ENCODE assay signal across 23 cellular contexts in the genomic region with DNA sequence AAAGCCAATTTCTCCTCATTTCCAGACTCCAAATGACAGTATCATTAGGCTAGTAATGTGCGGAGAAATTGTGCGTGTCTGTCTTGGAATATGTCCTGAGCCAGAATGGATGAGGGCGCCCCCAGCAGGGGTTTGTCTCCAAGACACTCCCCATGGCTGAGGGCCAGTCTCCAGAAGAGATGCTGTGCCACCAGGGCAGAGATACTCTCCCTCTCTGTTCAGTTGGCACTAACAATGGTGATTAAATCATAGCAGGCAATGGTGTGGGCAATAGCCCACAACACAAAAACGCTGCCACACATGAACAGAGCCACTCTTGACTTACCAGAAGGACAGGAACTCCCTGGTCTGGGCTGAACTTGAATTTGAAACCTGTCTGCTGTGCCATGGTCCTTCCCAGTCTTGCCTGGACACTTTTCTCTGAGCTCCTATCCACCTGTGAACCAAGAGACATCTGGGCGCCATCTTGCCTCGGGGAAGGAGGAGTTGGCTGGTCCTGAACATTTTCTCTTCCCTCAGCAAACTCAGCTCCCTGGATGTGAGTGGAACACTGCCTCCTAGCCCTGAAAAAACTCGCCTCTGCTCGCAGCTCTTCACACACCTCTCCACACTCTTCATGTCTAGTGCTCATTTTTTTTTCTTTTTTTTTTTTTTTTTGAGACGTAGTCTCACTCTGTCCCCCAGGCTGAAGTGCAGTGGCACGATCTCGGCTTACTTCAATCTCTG. TPM values are rescaled to one million over a fixed set of nuclear protein-coding genes. Genes with fewer than 3 reads are reported as not detected.
DNase-seq lines count a peak whose midpoint lies in the region; ATAC-seq, FAIRE-seq and TF ChIP-seq lines count a peak whose summit lies in the region.
"Had no signal": no experiment of that assay in that cellular context is flagged by ENCODE, and none has a peak within 500 bp of the region (broad histone marks: within the 10 kb centered on the region; RNA-seq: fewer than 3 reads in every experiment).

No MANE protein-coding gene starts in this region.

- TF ChIP-seq CTCF in K562 (IDR thresholded peaks at IDR 0.05 in 2 of 3, conservative IDR thresholded peaks at IDR 0.05 in 1 of 3; ENCODE audit: insufficient read depth in 2 of 3, low read depth in 1 of 3, low read length in 3 of 3) (peak in 2 of 3 experiments; percentile 39 to 40; a peak in 4 of 6 replicates), esophagus muscularis mucosa (IDR thresholded peaks at IDR 0.05) (no peak)

- H3K9me3 ChIP-seq in BLaER1 (no peaks in the 10 kb centered on the region), K562 (replicated peaks; ENCODE audit: control insufficient read depth, insufficient read depth, low read depth, low read length) (no peaks in the 10 kb centered on the region), esophagus muscularis mucosa (no peaks in the 10 kb centered on the region)
- H3K9me3 ChIP-seq: HAP-1, SJSA1 had no signal

- DNase-seq in activated CD4-positive, alpha-beta T cell treated with anti-CD3 and anti-CD28 coated beads, Interleukin-2, amount 10 ng/mL, durations not matched to agents 24 days and 14 days = no peak
- no peak for DNase-seq in activated CD4-positive, alpha-beta T cell treated with anti-CD3 and anti-CD28 coated beads for 48 hours
- DNase-seq in K562 (ENCODE audit: extremely low read depth in 1 of 4, low spot score in 3 of 4) (peak in 2 of 4 experiments; percentile 54 to 63), DMS 273 (lab: John Stamatoyannopoulos, UW; ENCODE audit: unreplicated experiment) (no peak), esophagus muscularis mucosa (ENCODE audit: extremely low spot score) (no peak)
- no peak for DNase-seq in stimulated activated effector memory CD8-positive, alpha-beta T cell treated with anti-CD3 and anti-CD28 coated beads, Interleukin-12 subunit alpha, Interleukin-12 subunit beta, amount 100 ng/mL, for 72 hours (ENCODE audit: low spot score in 2 of 2)
- DNase-seq: Calu3; KG1; MM.1S; NCI-H2029; NCI-H2171; NCI-H226; NCI-H524; NCI-H748 treated with DMSO at 0.1 percent for 48 hours; NK-92 treated with Interleukin-12 subunit alpha and Interleukin-12 subunit beta, amount 100 ng/mL, for 24 hours; PC-9; T-helper 1 cell had no signal

- peak overlapping the region; percentile 20 for H3K27ac Mint-ChIP-seq in activated CD4-positive, alpha-beta T cell treated with anti-CD3 and anti-CD28 coated beads, Interleukin-2, amount 10 ng/mL, durations not matched to agents 24 days and 14 days
- H3K27ac Mint-ChIP-seq in stimulated activated effector memory CD8-positive, alpha-beta T cell treated with anti-CD3 and anti-CD28 coated beads, Interleukin-12 subunit alpha, Interleukin-12 subunit beta, amount 100 ng/mL, for 72 hours = no peak overlapping the region
- H3K27ac Mint-ChIP-seq: GM23338 had no signal

- H3K4me1 Mint-ChIP-seq in activated CD4-positive, alpha-beta T cell treated with anti-CD3 and anti-CD28 coated beads, Interleukin-2, amount 10 ng/mL, durations not matched to agents 24 days and 14 days = peaks cover 7% of the 10 kb centered on the region
- peaks cover 19% of the 10 kb centered on the region for H3K4me1 Mint-ChIP-seq in stimulated activated effector memory CD8-positive, alpha-beta T cell treated with anti-CD3 and anti-CD28 coated beads, Interleukin-12 subunit alpha, Interleukin-12 subunit beta, amount 100 ng/mL, for 72 hours

- ATAC-seq in K562 = peak; percentile 43
- ATAC-seq in stimulated activated effector memory CD8-positive, alpha-beta T cell treated with anti-CD3 and anti-CD28 coated beads, Interleukin-12 subunit alpha, Interleukin-12 subunit beta, amount 100 ng/mL, for 72 hours = no peak
- ATAC-seq: GM23338 had no signal

- TF ChIP-seq POLR2A in K562 (conservative IDR thresholded peaks at IDR 0.05) = no peak
- no peak for TF ChIP-seq POLR2A in esophagus muscularis mucosa (IDR thresholded peaks at IDR 0.05; ENCODE audit: low read depth)

- H3K4me3 Mint-ChIP-seq in activated CD4-positive, alpha-beta T cell treated with anti-CD3 and anti-CD28 coated beads, Interleukin-2, amount 10 ng/mL, durations not matched to agents 24 days and 14 days = no peak overlapping the region
- no peak overlapping the region for H3K4me3 Mint-ChIP-seq in stimulated activated effector memory CD8-positive, alpha-beta T cell treated with anti-CD3 and anti-CD28 coated beads, Interleukin-12 subunit alpha, Interleukin-12 subunit beta, amount 100 ng/mL, for 72 hours
- H3K4me3 Mint-ChIP-seq: GM23338 had no signal

- no peaks in the 10 kb centered on the region for H3K9me3 Mint-ChIP-seq in activated CD4-positive, alpha-beta T cell treated with anti-CD3 and anti-CD28 coated beads, Interleukin-2, amount 10 ng/mL, durations not matched to agents 24 days and 14 days
- H3K9me3 Mint-ChIP-seq in stimulated activated effector memory CD8-positive, alpha-beta T cell treated with anti-CD3 and anti-CD28 coated beads, Interleukin-12 subunit alpha, Interleukin-12 subunit beta, amount 100 ng/mL, for 72 hours = no peaks in the 10 kb centered on the region
- H3K9me3 Mint-ChIP-seq: GM23338 had no signal

- H3K27me3 ChIP-seq in BLaER1 (peaks cover 35% of the 10 kb centered on the region), K562 (ENCODE audit: control insufficient read depth in 2 of 2, insufficient read depth in 2 of 2, low read length in 2 of 2) (peaks cover 2 to 18% of the 10 kb centered on the region in 2 experiments; a peak in 2 of 5 replicates), esophagus muscularis mucosa (peaks cover 0 to 52% (median 2%) of the 10 kb centered on the region in 4 donors)

- CTCF ChIA-PET in K562 (lab: Yijun Ruan, JAX; ENCODE audit: low intra/inter-chr PET ratio) = no interaction called here

- H3K4me2 ChIP-seq in BLaER1 (peak overlapping the region; percentile 52), K562 (ENCODE audit: insufficient read depth, low read length) (no peak overlapping the region)
- H3K4me2 ChIP-seq: GM23338, PC-9 had no signal

- H3K4me1 ChIP-seq in BLaER1 (peaks cover 48% of the 10 kb centered on the region), K562 (replicated peaks in 1 of 2; ENCODE audit: control insufficient read depth in 2 of 2, insufficient read depth in 2 of 2, low read length in 2 of 2) (peaks cover 18 to 25% of the 10 kb centered on the region in 2 experiments), esophagus muscularis mucosa (peaks cover 11 to 19% (median 16%) of the 10 kb centered on the region in 4 donors)

- intact Hi-C loops in activated CD4-positive, alpha-beta T cell treated with anti-CD3 and anti-CD28 coated beads, Interleukin-2, amount 10 ng/mL, durations not matched to agents 24 days and 14 days (cut with micrococcal nuclease) = no loop called here
- intact Hi-C loops in K562 (cut with micrococcal nuclease) (no loop called here), esophagus muscularis mucosa (cut with DNase I) (no loop called here)

- WGBS in K562 (ENCODE audit: insufficient coverage, low coverage, missing lambda C conversion rate) = 35% methylated on average over 10 of the region's 11 CpGs
- 90% methylated on average over 11 of the region's 11 CpGs for WGBS in esophagus muscularis mucosa

- FAIRE-seq in K562 (lab: Jason Lieb, UNC) = no peak
- FAIRE-seq: HTR-8/SVneo had no signal

- H3K9ac ChIP-seq in BLaER1 (no peak overlapping the region), K562 (ENCODE audit: insufficient read depth in 1 of 2, low read depth in 2 of 2, low read length in 2 of 2) (no peak overlapping the region)

- H3K27ac ChIP-seq in BLaER1 = no peak overlapping the region
- H3K27ac ChIP-seq in K562 (ENCODE audit: extremely low read depth, low read depth, low read length) = no peak overlapping the region
- no peak overlapping the region for H3K27ac ChIP-seq in esophagus muscularis mucosa (replicated peaks in 1 of 4)
- H3K27ac ChIP-seq: PC-9, SJSA1 had no signal

- peak overlapping the region; percentile 29; the same call in 1 of the 2 replicates for H2AFZ ChIP-seq in K562 (ENCODE audit: low read depth, low read length)
- H2AFZ ChIP-seq: GM23338, PC-9 had no signal

- no TSS peak for BruUV-seq in K562 (replicated peaks; lab: Mats Ljungman, UMichigan)

- no peak for TF ChIP-seq EP300 in K562 (IDR thresholded peaks at IDR 0.05; ENCODE audit: low read length)
- TF ChIP-seq EP300 in esophagus muscularis mucosa (IDR thresholded peaks at IDR 0.05) = no peak

- H3K4me3 ChIP-seq in BLaER1 (no peak overlapping the region), K562 (no peak overlapping the region), esophagus muscularis mucosa (no peak overlapping the region)
- H3K4me3 ChIP-seq: GM23338, HAP-1, PC-9, SJSA1 had no signal

- H4K20me1 ChIP-seq in BLaER1 = 0 out of 2 replicates have a peak, but pooled peaks cover 2% of the 10 kb centered on the region
- no peaks in the 10 kb centered on the region; the same call in 1 of the 2 replicates for H4K20me1 ChIP-seq in K562 (replicated peaks; ENCODE audit: control insufficient read depth, insufficient read depth, low read length)

- no peaks in the 10 kb centered on the region for H3K9me1 ChIP-seq in K562 (ENCODE audit: control insufficient read depth, insufficient read depth, low read length)

- POLR2A ChIA-PET in K562 (lab: Yijun Ruan, JAX) = interaction anchor here (0.6 to 3.5 kb wide), 3 partner anchors 9 to 29 kb away, joined by 3 to 9 read pairs (median 3); no protein-coding TSS in a partner anchor

- no peaks in the 10 kb centered on the region for H3K36me3 Mint-ChIP-seq in activated CD4-positive, alpha-beta T cell treated with anti-CD3 and anti-CD28 coated beads, Interleukin-2, amount 10 ng/mL, durations not matched to agents 24 days and 14 days (ENCODE audit: low read depth)
- H3K36me3 Mint-ChIP-seq in stimulated activated effector memory CD8-positive, alpha-beta T cell treated with anti-CD3 and anti-CD28 coated beads, Interleukin-12 subunit alpha, Interleukin-12 subunit beta, amount 100 ng/mL, for 72 hours = no peaks in the 10 kb centered on the region

- TF ChIP-seq RAD21 in K562 (CRISPR knock-in tag; conservative IDR thresholded peaks at IDR 0.05 in 1 of 2, IDR thresholded peaks at IDR 0.05 in 1 of 2) = no peak

- H3K79me2 ChIP-seq in K562 (ENCODE audit: control insufficient read depth, insufficient read depth, low read length) = no peaks in the 10 kb centered on the region

- H3K36me3 ChIP-seq in BLaER1 (no peaks in the 10 kb centered on the region), K562 (ENCODE audit: control insufficient read depth, insufficient read depth, low read length) (no peaks in the 10 kb centered on the region), esophagus muscularis mucosa (no peaks in the 10 kb centered on the region)
- H3K36me3 ChIP-seq: HAP-1, SJSA1 had no signal

- in situ Hi-C loops in K562 (cut with MboI) = no loop called here

- H3K27me3 Mint-ChIP-seq in activated CD4-positive, alpha-beta T cell treated with anti-CD3 and anti-CD28 coated beads, Interleukin-2, amount 10 ng/mL, durations not matched to agents 24 days and 14 days = peaks cover 26% of the 10 kb centered on the region

RNA-seq across cellular contexts. Expression of a gene that starts 14.8 kb away (rescaled TPM):
- total RNA-seq in activated CD4-positive, alpha-beta T cell treated with anti-CD3 and anti-CD28 coated beads, Interleukin-2, amount 10 ng/mL, durations not matched to agents 24 days and 14 days = 0.40 and 0.45 TPM in 2 replicates
- total RNA-seq in K562 (2011; cell fraction: chromatin; rRNA removed; ENCODE audit: low replicate concordance) = 0.42 and 2.8 TPM in 2 replicates
- total RNA-seq in K562 (2011; cell fraction: nucleolus; rRNA removed) = 1.2 and 2.5 TPM in 2 replicates
- total RNA-seq in K562 (2011; cell fraction: nucleoplasm; rRNA removed) = 0.31 and 0.44 TPM in 2 replicates
- 0.23 and 0.33 TPM in 2 replicates for total RNA-seq in K562 (2014; rRNA removed)
- 0.04 TPM in 1 of 2 replicates, not detected in the other for total RNA-seq in K562 (2014; rRNA removed; fragmentation: Illumina TruSeq; extraction: Trizol)
- 0.22 and 0.23 TPM in 2 replicates for total RNA-seq in K562 (2015; rRNA removed; fragmentation: Illumina TruSeq; extraction: Trizol)
- total RNA-seq in K562 (2021) = 0.22 and 0.34 TPM in 2 replicates
- 0.14 and 0.38 TPM in 2 replicates for polyA plus RNA-seq in K562 (2011; rRNA removed)
- polyA plus RNA-seq in K562 (2011; cell fraction: cytosol; rRNA removed) = 0.27 and 0.35 TPM in 2 replicates
- polyA plus RNA-seq in K562 (2011; cell fraction: nucleus; rRNA removed) = 2.0 and 3.4 TPM in 2 replicates
- polyA plus RNA-seq in K562 (2012) = 0.17 and 0.54 TPM in 2 replicates
- 0.07 and 0.11 TPM in 2 replicates for polyA plus RNA-seq in K562 (2014; fragmentation: Illumina TruSeq; extraction: Trizol)
- polyA plus RNA-seq in K562 (2014; fragmentation: Nextera tagmentation; extraction: Ambion mirVana) = not detected
- 0.18 and 0.20 TPM in 2 replicates for polyA plus RNA-seq in K562 (2014; rRNA removed)
- polyA minus RNA-seq in K562 (2011; rRNA and poly(A)+ RNA removed) = 0.09 and 0.53 TPM in 2 replicates
- polyA minus RNA-seq in K562 (2011; cell fraction: cytosol; rRNA and poly(A)+ RNA removed) = 1.2 TPM in 1 of 2 replicates, not detected in the other
- 0.67 and 1.7 TPM in 2 replicates for polyA minus RNA-seq in K562 (2011; cell fraction: nucleus; rRNA and poly(A)+ RNA removed)
- total RNA-seq in esophagus muscularis mucosa = 1 to 10 TPM in 2 of 4 donors, under 1 TPM in 2; 0.83 to 4.2 (median 2.1) TPM

RNA-seq across cellular contexts. Expression of a gene that starts 36.9 kb away (rescaled TPM):
- not detected in 2 replicates for total RNA-seq in activated CD4-positive, alpha-beta T cell treated with anti-CD3 and anti-CD28 coated beads, Interleukin-2, amount 10 ng/mL, durations not matched to agents 24 days and 14 days
- total RNA-seq in K562 (2011; cell fraction: chromatin; rRNA removed; ENCODE audit: low replicate concordance) = 1.5 and 3.2 TPM in 2 replicates
- total RNA-seq in K562 (2011; cell fraction: nucleolus; rRNA removed) = 2.8 and 3.0 TPM in 2 replicates
- total RNA-seq in K562 (2011; cell fraction: nucleoplasm; rRNA removed) = 3.4 and 4.1 TPM in 2 replicates
- 0.20 and 0.27 TPM in 2 replicates for total RNA-seq in K562 (2014; rRNA removed)
- total RNA-seq in K562 (2014; rRNA removed; fragmentation: Illumina TruSeq; extraction: Trizol) = 0.16 and 0.36 TPM in 2 replicates
- 0.23 and 0.25 TPM in 2 replicates for total RNA-seq in K562 (2015; rRNA removed; fragmentation: Illumina TruSeq; extraction: Trizol)
- 0.22 and 0.71 TPM in 2 replicates for total RNA-seq in K562 (2021)
- polyA plus RNA-seq in K562 (2011; rRNA removed) = 0.39 and 0.63 TPM in 2 replicates
- polyA plus RNA-seq in K562 (2011; cell fraction: cytosol; rRNA removed) = 0.31 and 0.60 TPM in 2 replicates
- 1.6 and 2.8 TPM in 2 replicates for polyA plus RNA-seq in K562 (2011; cell fraction: nucleus; rRNA removed)
- polyA plus RNA-seq in K562 (2012) = 0.17 and 1.2 TPM in 2 replicates
- 0.19 and 0.42 TPM in 2 replicates for polyA plus RNA-seq in K562 (2014; fragmentation: Illumina TruSeq; extraction: Trizol)
- under 1 TPM in 1 of 2 experiments, not detected in 1; 0.03 TPM for polyA plus RNA-seq in K562 (2014; fragmentation: Nextera tagmentation; extraction: Ambion mirVana)
- 0.25 and 0.46 TPM in 2 replicates for polyA plus RNA-seq in K562 (2014; rRNA removed)
- polyA minus RNA-seq in K562 (2011; rRNA and poly(A)+ RNA removed) = 0.21 and 0.67 TPM in 2 replicates
- 0.38 TPM in 1 of 2 replicates, not detected in the other for polyA minus RNA-seq in K562 (2011; cell fraction: cytosol; rRNA and poly(A)+ RNA removed)
- 1.00 and 1.9 TPM in 2 replicates for polyA minus RNA-seq in K562 (2011; cell fraction: nucleus; rRNA and poly(A)+ RNA removed)
- under 1 TPM in 3 of 4 donors, not detected in 1; 0.17 to 0.19 (median 0.17) TPM for total RNA-seq in esophagus muscularis mucosa
- total RNA-seq: Right ventricle myocardium superior had no signal

Comparison
In these comparisons a context has a peak if more than half of its experiments do, and no peak if none do; other contexts are left out.
1. CTCF ChIP-seq: peak in K562 (2 of 3); none in esophagus muscularis mucosa (0 of 3).